ENCODE assay signal across 1 cellular context in genomic region chr1:112826217-112826944, GRCh38.
TF ChIP-seq lines count a peak whose summit lies in the region.

No MANE protein-coding gene starts in this region.

TF ChIP-seq in H1, 55 proteins besides CTCF, POLR2A, EP300 and RAD21 (continued from another document):
- no peak for TF ChIP-seq ATF3 (IDR thresholded peaks at IDR 0.05; ENCODE audit: insufficient read depth, low read depth, low read length)
- TF ChIP-seq SP1 (IDR thresholded peaks at IDR 0.05; ENCODE audit: low read depth, low read length), result no peak
- no peak for TF ChIP-seq ZNF274 (IDR thresholded peaks at IDR 0.05; ENCODE audit: borderline replicate concordance, extremely low read depth, low read length)
- no peak for TF ChIP-seq SUZ12 (IDR thresholded peaks at IDR 0.05; ENCODE audit: low read length)
- TF ChIP-seq CHD2 (IDR thresholded peaks at IDR 0.05; ENCODE audit: low read length), result no peak
- no peak for TF ChIP-seq MAFK (IDR thresholded peaks at IDR 0.05; ENCODE audit: low read depth, low read length)
- TF ChIP-seq SP4 (IDR thresholded peaks at IDR 0.05; ENCODE audit: low read length), result no peak
- TF ChIP-seq RXRA (IDR thresholded peaks at IDR 0.05; ENCODE audit: insufficient read depth, low read depth, low read length), result no peak
- no peak for TF ChIP-seq CHD7 (IDR thresholded peaks at IDR 0.05; ENCODE audit: insufficient replicate concordance, low read length)
- no peak for TF ChIP-seq TBP (IDR thresholded peaks at IDR 0.05; ENCODE audit: low read depth, low read length)
